1 cellular context compared by ENCODE assay signal in the genomic region with DNA sequence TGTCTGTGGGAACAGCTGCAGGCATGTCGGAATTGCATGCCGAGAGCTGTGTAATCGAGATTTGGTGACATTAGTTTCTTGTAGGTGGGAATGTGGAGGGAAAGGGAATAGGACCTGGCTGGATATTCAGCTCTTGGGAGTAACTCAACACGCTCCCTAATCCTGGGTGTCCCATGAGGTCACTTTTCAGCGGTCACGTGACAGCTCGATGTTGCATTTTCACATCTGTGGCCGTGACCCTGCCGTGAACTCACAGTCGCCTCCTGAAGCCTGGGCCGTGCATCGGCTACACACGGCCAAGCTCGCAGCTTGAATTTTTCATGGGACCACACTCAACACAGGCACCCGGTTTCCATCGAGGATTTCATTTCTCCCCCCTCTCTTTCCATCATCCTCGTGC.
TF ChIP-seq lines count a peak whose summit lies in the region.

No MANE protein-coding gene starts in this region.

TF ChIP-seq in HepG2, 621 proteins besides CTCF, POLR2A, EP300 and RAD21 (continued from another document):
- TF ChIP-seq, protein P1, sequence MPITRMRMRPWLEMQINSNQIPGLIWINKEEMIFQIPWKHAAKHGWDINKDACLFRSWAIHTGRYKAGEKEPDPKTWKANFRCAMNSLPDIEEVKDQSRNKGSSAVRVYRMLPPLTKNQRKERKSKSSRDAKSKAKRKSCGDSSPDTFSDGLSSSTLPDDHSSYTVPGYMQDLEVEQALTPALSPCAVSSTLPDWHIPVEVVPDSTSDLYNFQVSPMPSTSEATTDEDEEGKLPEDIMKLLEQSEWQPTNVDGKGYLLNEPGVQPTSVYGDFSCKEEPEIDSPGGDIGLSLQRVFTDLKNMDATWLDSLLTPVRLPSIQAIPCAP (CRISPR knock-in tag; IDR thresholded peaks at IDR 0.05; ENCODE audit: low read depth), result no peak
- TF ChIP-seq, protein P2, sequence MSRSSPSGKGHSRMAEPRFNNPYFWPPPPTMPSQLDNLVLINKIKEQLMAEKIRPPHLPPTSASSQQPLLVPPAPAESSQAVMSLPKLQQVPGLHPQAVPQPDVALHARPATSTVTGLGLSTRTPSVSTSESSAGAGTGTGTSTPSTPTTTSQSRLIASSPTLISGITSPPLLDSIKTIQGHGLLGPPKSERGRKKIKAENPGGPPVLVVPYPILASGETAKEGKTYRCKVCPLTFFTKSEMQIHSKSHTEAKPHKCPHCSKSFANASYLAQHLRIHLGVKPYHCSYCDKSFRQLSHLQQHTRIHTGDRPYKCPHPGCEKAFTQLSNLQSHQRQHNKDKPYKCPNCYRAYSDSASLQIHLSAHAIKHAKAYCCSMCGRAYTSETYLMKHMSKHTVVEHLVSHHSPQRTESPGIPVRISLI (CRISPR knock-in tag; IDR thresholded peaks at IDR 0.05; ENCODE audit: borderline replicate concordance), result no peak
- TF ChIP-seq RARA (CRISPR knock-in tag; IDR thresholded peaks at IDR 0.05), result peak; percentile 89
- no peak for TF ChIP-seq WIZ (CRISPR knock-in tag; IDR thresholded peaks at IDR 0.05)
- no peak for TF ChIP-seq HOXA5 (CRISPR knock-in tag; IDR thresholded peaks at IDR 0.05)
- TF ChIP-seq ZNF501 (CRISPR knock-in tag; IDR thresholded peaks at IDR 0.05), result no peak
- TF ChIP-seq KAT8 (CRISPR knock-in tag; IDR thresholded peaks at IDR 0.05), result no peak
- no peak for TF ChIP-seq TOE1 (CRISPR knock-in tag; IDR thresholded peaks at IDR 0.05)
- TF ChIP-seq, protein P3, sequence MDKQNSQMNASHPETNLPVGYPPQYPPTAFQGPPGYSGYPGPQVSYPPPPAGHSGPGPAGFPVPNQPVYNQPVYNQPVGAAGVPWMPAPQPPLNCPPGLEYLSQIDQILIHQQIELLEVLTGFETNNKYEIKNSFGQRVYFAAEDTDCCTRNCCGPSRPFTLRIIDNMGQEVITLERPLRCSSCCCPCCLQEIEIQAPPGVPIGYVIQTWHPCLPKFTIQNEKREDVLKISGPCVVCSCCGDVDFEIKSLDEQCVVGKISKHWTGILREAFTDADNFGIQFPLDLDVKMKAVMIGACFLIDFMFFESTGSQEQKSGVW (CRISPR knock-in tag; IDR thresholded peaks at IDR 0.05; ENCODE audit: borderline replicate concordance), result no peak
- no peak for TF ChIP-seq MLLT10 (CRISPR knock-in tag; IDR thresholded peaks at IDR 0.05)
- no peak for TF ChIP-seq THYN1 (CRISPR knock-in tag; IDR thresholded peaks at IDR 0.05; ENCODE audit: borderline replicate concordance, low read depth)
- TF ChIP-seq NFYC (CRISPR knock-in tag; IDR thresholded peaks at IDR 0.05), result no peak
- TF ChIP-seq, protein P4, sequence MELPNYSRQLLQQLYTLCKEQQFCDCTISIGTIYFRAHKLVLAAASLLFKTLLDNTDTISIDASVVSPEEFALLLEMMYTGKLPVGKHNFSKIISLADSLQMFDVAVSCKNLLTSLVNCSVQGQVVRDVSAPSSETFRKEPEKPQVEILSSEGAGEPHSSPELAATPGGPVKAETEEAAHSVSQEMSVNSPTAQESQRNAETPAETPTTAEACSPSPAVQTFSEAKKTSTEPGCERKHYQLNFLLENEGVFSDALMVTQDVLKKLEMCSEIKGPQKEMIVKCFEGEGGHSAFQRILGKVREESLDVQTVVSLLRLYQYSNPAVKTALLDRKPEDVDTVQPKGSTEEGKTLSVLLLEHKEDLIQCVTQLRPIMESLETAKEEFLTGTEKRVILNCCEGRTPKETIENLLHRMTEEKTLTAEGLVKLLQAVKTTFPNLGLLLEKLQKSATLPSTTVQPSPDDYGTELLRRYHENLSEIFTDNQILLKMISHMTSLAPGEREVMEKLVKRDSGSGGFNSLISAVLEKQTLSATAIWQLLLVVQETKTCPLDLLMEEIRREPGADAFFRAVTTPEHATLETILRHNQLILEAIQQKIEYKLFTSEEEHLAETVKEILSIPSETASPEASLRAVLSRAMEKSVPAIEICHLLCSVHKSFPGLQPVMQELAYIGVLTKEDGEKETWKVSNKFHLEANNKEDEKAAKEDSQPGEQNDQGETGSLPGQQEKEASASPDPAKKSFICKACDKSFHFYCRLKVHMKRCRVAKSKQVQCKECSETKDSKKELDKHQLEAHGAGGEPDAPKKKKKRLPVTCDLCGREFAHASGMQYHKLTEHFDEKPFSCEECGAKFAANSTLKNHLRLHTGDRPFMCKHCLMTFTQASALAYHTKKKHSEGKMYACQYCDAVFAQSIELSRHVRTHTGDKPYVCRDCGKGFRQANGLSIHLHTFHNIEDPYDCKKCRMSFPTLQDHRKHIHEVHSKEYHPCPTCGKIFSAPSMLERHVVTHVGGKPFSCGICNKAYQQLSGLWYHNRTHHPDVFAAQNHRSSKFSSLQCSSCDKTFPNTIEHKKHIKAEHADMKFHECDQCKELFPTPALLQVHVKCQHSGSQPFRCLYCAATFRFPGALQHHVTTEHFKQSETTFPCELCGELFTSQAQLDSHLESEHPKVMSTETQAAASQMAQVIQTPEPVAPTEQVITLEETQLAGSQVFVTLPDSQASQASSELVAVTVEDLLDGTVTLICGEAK (IDR thresholded peaks at IDR 0.05), result no peak
- TF ChIP-seq, protein P4 (CRISPR knock-in tag; IDR thresholded peaks at IDR 0.05), result no peak
- no peak for TF ChIP-seq JDP2 (CRISPR knock-in tag; IDR thresholded peaks at IDR 0.05; ENCODE audit: borderline replicate concordance)
- TF ChIP-seq, protein P5, sequence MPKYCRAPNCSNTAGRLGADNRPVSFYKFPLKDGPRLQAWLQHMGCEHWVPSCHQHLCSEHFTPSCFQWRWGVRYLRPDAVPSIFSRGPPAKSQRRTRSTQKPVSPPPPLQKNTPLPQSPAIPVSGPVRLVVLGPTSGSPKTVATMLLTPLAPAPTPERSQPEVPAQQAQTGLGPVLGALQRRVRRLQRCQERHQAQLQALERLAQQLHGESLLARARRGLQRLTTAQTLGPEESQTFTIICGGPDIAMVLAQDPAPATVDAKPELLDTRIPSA (CRISPR knock-in tag; IDR thresholded peaks at IDR 0.05; ENCODE audit: borderline replicate concordance), result no peak
- no peak for TF ChIP-seq GTF3A (CRISPR knock-in tag; conservative IDR thresholded peaks at IDR 0.05)
- no peak for TF ChIP-seq ETV6 (CRISPR knock-in tag; conservative IDR thresholded peaks at IDR 0.05)
- no peak for TF ChIP-seq HHEX (CRISPR knock-in tag; IDR thresholded peaks at IDR 0.05)
- TF ChIP-seq, protein P6, sequence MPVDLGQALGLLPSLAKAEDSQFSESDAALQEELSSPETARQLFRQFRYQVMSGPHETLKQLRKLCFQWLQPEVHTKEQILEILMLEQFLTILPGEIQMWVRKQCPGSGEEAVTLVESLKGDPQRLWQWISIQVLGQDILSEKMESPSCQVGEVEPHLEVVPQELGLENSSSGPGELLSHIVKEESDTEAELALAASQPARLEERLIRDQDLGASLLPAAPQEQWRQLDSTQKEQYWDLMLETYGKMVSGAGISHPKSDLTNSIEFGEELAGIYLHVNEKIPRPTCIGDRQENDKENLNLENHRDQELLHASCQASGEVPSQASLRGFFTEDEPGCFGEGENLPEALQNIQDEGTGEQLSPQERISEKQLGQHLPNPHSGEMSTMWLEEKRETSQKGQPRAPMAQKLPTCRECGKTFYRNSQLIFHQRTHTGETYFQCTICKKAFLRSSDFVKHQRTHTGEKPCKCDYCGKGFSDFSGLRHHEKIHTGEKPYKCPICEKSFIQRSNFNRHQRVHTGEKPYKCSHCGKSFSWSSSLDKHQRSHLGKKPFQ (CRISPR knock-in tag; IDR thresholded peaks at IDR 0.05; ENCODE audit: insufficient replicate concordance), result no peak
- no peak for TF ChIP-seq ZNF772 (CRISPR knock-in tag; IDR thresholded peaks at IDR 0.05)
- TF ChIP-seq TOPORS (CRISPR knock-in tag; IDR thresholded peaks at IDR 0.05), result no peak
- TF ChIP-seq FOSL2 (CRISPR knock-in tag; IDR thresholded peaks at IDR 0.05), result no peak
- TF ChIP-seq, protein P7, sequence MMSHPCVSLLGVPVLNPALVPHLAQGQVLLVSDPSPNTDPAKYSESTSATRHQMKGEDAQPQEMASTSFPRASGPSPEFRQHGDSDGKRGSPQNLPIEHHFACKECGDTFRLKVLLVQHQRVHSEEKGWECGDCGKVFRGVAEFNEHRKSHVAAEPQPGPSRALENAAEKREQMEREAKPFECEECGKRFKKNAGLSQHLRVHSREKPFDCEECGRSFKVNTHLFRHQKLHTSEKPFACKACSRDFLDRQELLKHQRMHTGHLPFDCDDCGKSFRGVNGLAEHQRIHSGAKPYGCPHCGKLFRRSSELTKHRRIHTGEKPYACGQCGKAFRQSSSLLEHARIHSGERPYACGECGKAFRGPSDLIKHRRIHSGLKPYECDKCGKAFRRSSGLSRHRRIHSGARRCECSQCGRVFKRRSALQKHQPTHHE (CRISPR knock-in tag; IDR thresholded peaks at IDR 0.05; ENCODE audit: borderline replicate concordance), result no peak
- TF ChIP-seq, protein P8, sequence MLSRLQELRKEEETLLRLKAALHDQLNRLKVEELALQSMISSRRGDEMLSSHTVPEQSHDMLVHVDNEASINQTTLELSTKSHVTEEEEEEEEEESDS (CRISPR knock-in tag; IDR thresholded peaks at IDR 0.05; ENCODE audit: borderline replicate concordance), result no peak
- no peak for TF ChIP-seq GATAD2A (CRISPR knock-in tag; IDR thresholded peaks at IDR 0.05)
- TF ChIP-seq CREB1 (IDR thresholded peaks at IDR 0.05), result 0 out of 2 replicates have a peak, but pooled peaks have one; percentile 15
- TF ChIP-seq CREB1 (CRISPR knock-in tag; IDR thresholded peaks at IDR 0.05), result no peak
